19 cellular contexts compared by ENCODE assay signal in genomic region chr20:50341050-50341449, GRCh38.
"Had no signal": no experiment of that assay in that cellular context is flagged by ENCODE, and none has a peak within 500 bp of the region (broad histone marks: within the 10 kb centered on the region; RNA-seq: fewer than 3 reads in every experiment).

No MANE protein-coding gene starts in this region.

- DNase-seq: effector CD4-positive, alpha-beta T cell; left ventricle myocardium superior; lower lobe of right lung; naive thymus-derived CD4-positive, alpha-beta T cell; occipital lobe; stimulated activated CD4-positive, alpha-beta T cell treated with anti-CD3 and anti-CD28 coated beads, Interleukin-4, amount 100 ng/mL, for 4 hours; stimulated activated naive CD8-positive, alpha-beta T cell treated with anti-CD3 and anti-CD28 coated beads, Interleukin-15, Interleukin-2, amounts not matched to agents 100 U/mL and 50 U/mL, for 24 hours; substantia nigra; testis; tibial artery had no signal

- ATAC-seq: left ventricle myocardium superior; lower lobe of right lung; naive thymus-derived CD4-positive, alpha-beta T cell; sciatic nerve; stimulated activated memory B cell treated with anti-CD40 and anti-IgM and Interleukin-4, amounts not matched to agents 10 μg/mL and 1 μg/mL and 100 μg/mL, for 72 hours; stimulated activated naive CD8-positive, alpha-beta T cell treated with anti-CD3 and anti-CD28 coated beads, Interleukin-15, Interleukin-2, amounts not matched to agents 100 U/mL and 50 U/mL, for 24 hours had no signal

- H3K27ac Mint-ChIP-seq: memory B cell, mesothelial cell of epicardium had no signal

- H2AFZ ChIP-seq: neural progenitor cell had no signal

- H3K27ac ChIP-seq: dorsolateral prefrontal cortex, lower lobe of right lung, neural progenitor cell, ovary, testis, tibial artery had no signal

- H3K27me3 ChIP-seq: dorsolateral prefrontal cortex, neural progenitor cell, ovary, testis, tibial artery had no signal

- H3K9me3 ChIP-seq: lower lobe of right lung, ovary, testis, tibial artery had no signal

- H3K4me3 Mint-ChIP-seq: memory B cell; mesothelial cell of epicardium; nephron; stimulated activated memory B cell treated with anti-CD40 and anti-IgM and Interleukin-4, amounts not matched to agents 10 μg/mL and 1 μg/mL and 100 μg/mL, for 72 hours; type B pancreatic cell had no signal

- H3K36me3 Mint-ChIP-seq: memory B cell; mesothelial cell of epicardium; naive thymus-derived CD4-positive, alpha-beta T cell; neural progenitor cell; stimulated activated memory B cell treated with anti-CD40 and anti-IgM and Interleukin-4, amounts not matched to agents 10 μg/mL and 1 μg/mL and 100 μg/mL, for 72 hours; type B pancreatic cell had no signal

- H3K4me2 ChIP-seq: neural progenitor cell had no signal

- H3K36me3 ChIP-seq: lower lobe of right lung, neural progenitor cell, ovary, tibial artery had no signal

- H3K27me3 Mint-ChIP-seq: type B pancreatic cell had no signal

- H3K4me3 ChIP-seq: dorsolateral prefrontal cortex, lower lobe of right lung, neural progenitor cell, ovary, testis, tibial artery had no signal

- H3K9me3 Mint-ChIP-seq: memory B cell; mesothelial cell of epicardium; nephron; neural progenitor cell; stimulated activated memory B cell treated with anti-CD40 and anti-IgM and Interleukin-4, amounts not matched to agents 10 μg/mL and 1 μg/mL and 100 μg/mL, for 72 hours; type B pancreatic cell had no signal

- H3K9ac ChIP-seq: neural progenitor cell had no signal
